8 cellular contexts compared by ENCODE assay signal in genomic region chr2:25161055-25161781, GRCh38. TPM values are rescaled to one million over a fixed set of nuclear protein-coding genes. Genes with fewer than 3 reads are reported as not detected.
DNase-seq lines count a peak whose midpoint lies in the region; TF ChIP-seq lines count a peak whose summit lies in the region.

No MANE protein-coding gene starts in this region.

- TF ChIP-seq POLR2A in GM18951 (IDR thresholded peaks at IDR 0.05; ENCODE audit: extremely low read depth, insufficient read depth, insufficient read length): peak; percentile 63

- in situ Hi-C loops in GM18951 (cut with MboI; ENCODE audit: low sequenced_read_pairs, unreplicated experiment): no loop called here

- H3K27ac ChIP-seq in temporal lobe (ENCODE audit: low read depth, low read length): peak overlapping the region; percentile 1

- DNase-seq in activated CD4-positive, alpha-beta T cell treated with anti-CD3 and anti-CD28 coated beads, Interleukin-2, amount 50 U/mL, for 4 hours: peak; percentile 54 to 58
- DNase-seq in effector CD8-positive, alpha-beta T cell (lab: John Stamatoyannopoulos, UW): peak; percentile 43
- DNase-seq in occipital lobe (lab: John Stamatoyannopoulos, UW): peak; percentile 9
- DNase-seq in NCI-H1436 treated with DMSO at 0.1 percent for 48 hours (lab: John Stamatoyannopoulos, UW): no peak
- DNase-seq in SIG-M5 treated with dmso at 0.1 percent for 504 hours (lab: John Stamatoyannopoulos, UW; ENCODE audit: unreplicated experiment): no peak
- DNase-seq in SHP77 treated with DMSO at 0.1 percent for 48 hours (lab: John Stamatoyannopoulos, UW): no peak

RNA-seq across cellular contexts. Expression of gene POMC, which starts 7.2 kb away (rescaled TPM):
- total RNA-seq in occipital lobe: 0.78 TPM
- 0.49 TPM for total RNA-seq in temporal lobe

Comparison
In these comparisons a context has a peak if more than half of its experiments do, and no peak if none do; other contexts are left out.
1. DNase-seq: peak in activated CD4-positive, alpha-beta T cell treated with anti-CD3 and anti-CD28 coated beads, Interleukin-2, amount 50 U/mL, for 4 hours (2 of 2), effector CD8-positive, alpha-beta T cell (single experiment) and occipital lobe (single experiment); none in NCI-H1436 treated with DMSO at 0.1 percent for 48 hours (single experiment), SIG-M5 treated with dmso at 0.1 percent for 504 hours (single experiment) and SHP77 treated with DMSO at 0.1 percent for 48 hours (single experiment).